8 cellular contexts compared by ENCODE assay signal in genomic region chr14:102304611-102305506, GRCh38. TPM values are rescaled to one million over a fixed set of nuclear protein-coding genes. Genes with fewer than 3 reads are reported as not detected.
DNase-seq lines count a peak whose midpoint lies in the region; ATAC-seq, FAIRE-seq and TF ChIP-seq lines count a peak whose summit lies in the region.

TSS of gene MOK (minus strand) at chr14:102305164. CDS start at chr14:102304968, 196 bp downstream.

- TF ChIP-seq POLR2A in thyroid gland (IDR thresholded peaks at IDR 0.05): peak in 1 of 2 donors; percentile 64

- H3K9me2 ChIP-seq in SU-DHL-6 (replicated peaks; ENCODE audit: insufficient read depth, low read length): no peaks in the 10 kb centered on the region

- peaks cover 4% of the 10 kb centered on the region for H3K27me3 Mint-ChIP-seq in activated naive CD8-positive, alpha-beta T cell treated with anti-CD3 and anti-CD28 coated beads, Interleukin-2, amount 50 U/mL, for 24 hours

- no peaks in the 10 kb centered on the region for H3K9me3 Mint-ChIP-seq in activated naive CD8-positive, alpha-beta T cell treated with anti-CD3 and anti-CD28 coated beads, Interleukin-2, amount 50 U/mL, for 24 hours

- H3K4me2 ChIP-seq in SU-DHL-6 (ENCODE audit: low read depth, low read length, poor library complexity, severe bottlenecking): peak within 1 kb of the TSS; percentile 74

- H3K36me3 ChIP-seq in SU-DHL-6 (ENCODE audit: low read length) (no peaks in the 10 kb centered on the region), cardiac muscle cell (no peaks in the 10 kb centered on the region), pancreas (no peaks in the 10 kb centered on the region), thyroid gland (no peaks in the 10 kb centered on the region)

- no peaks in the 10 kb centered on the region for H4K20me1 ChIP-seq in SU-DHL-6 (ENCODE audit: low read depth, low read length)

- H3K27ac ChIP-seq in SU-DHL-6 (ENCODE audit: low read depth, low read length) (no peak within 1 kb of the TSS), cardiac muscle cell (peak within 1 kb of the TSS; percentile 80), pancreas (peak within 1 kb of the TSS; percentile 83 to 92 (median 88)), thyroid gland (peak within 1 kb of the TSS; percentile 31 to 46 (median 37))

- DNase-seq in GM12864 (ENCODE audit: low read depth): peak; percentile 83
- peak; percentile 87 for DNase-seq in NCI-H1417 treated with DMSO at 0.1 percent for 48 hours (lab: John Stamatoyannopoulos, UW)
- DNase-seq in activated naive CD8-positive, alpha-beta T cell treated with anti-CD3 and anti-CD28 coated beads, Interleukin-2, amount 50 U/mL, for 24 hours: peak; percentile 98
- peak; percentile 97 to 98 for DNase-seq in cardiac muscle cell (ENCODE audit: low read depth in 1 of 2, low spot score in 1 of 2)
- peak; percentile 94 to 100 (median 98) for DNase-seq in pancreas
- peak; percentile 92 to 95 for DNase-seq in thyroid gland

- H3K27me3 ChIP-seq in SU-DHL-6 (ENCODE audit: low read length) (no peaks in the 10 kb centered on the region), cardiac muscle cell (no peaks in the 10 kb centered on the region), pancreas (no peaks in the 10 kb centered on the region), thyroid gland (no peaks in the 10 kb centered on the region)

- H3K9me3 ChIP-seq in SU-DHL-6 (ENCODE audit: insufficient read depth, low read length) (no peaks in the 10 kb centered on the region), cardiac muscle cell (ENCODE audit: low read depth) (no peaks in the 10 kb centered on the region), pancreas (no peaks in the 10 kb centered on the region), thyroid gland (no peaks in the 10 kb centered on the region)

- H3K4me3 ChIP-seq in GM12864 (ENCODE audit: low read depth, low read length) (peak within 1 kb of the TSS; percentile 57), SU-DHL-6 (ENCODE audit: insufficient read depth, low read length, poor library complexity, severe bottlenecking) (peak within 1 kb of the TSS; percentile 81), cardiac muscle cell (peak within 1 kb of the TSS; percentile 83), pancreas (peak within 1 kb of the TSS; percentile 62 to 88 (median 68)), thyroid gland (replicated peaks in 1 of 3) (peak within 1 kb of the TSS; percentile 29 to 87 (median 74))

- intact Hi-C loops in pancreas (cut with DNase I): no loop called here
- intact Hi-C loops in thyroid gland (cut with DNase I): no loop called here

- H3K4me3 Mint-ChIP-seq in activated naive CD8-positive, alpha-beta T cell treated with anti-CD3 and anti-CD28 coated beads, Interleukin-2, amount 50 U/mL, for 24 hours: peak within 1 kb of the TSS; percentile 91

- H3K4me1 ChIP-seq in cardiac muscle cell (ENCODE audit: low read depth): peaks cover 8% of the 10 kb centered on the region
- H3K4me1 ChIP-seq in pancreas: peaks cover 0 to 8% (median 4%) of the 10 kb centered on the region in 3 donors
- H3K4me1 ChIP-seq in thyroid gland: no peaks in the 10 kb centered on the region

- H3F3A ChIP-seq in SU-DHL-6 (ENCODE audit: insufficient read depth): no peaks in the 10 kb centered on the region

- H3K4me1 Mint-ChIP-seq in activated naive CD8-positive, alpha-beta T cell treated with anti-CD3 and anti-CD28 coated beads, Interleukin-2, amount 50 U/mL, for 24 hours: peaks cover 13% of the 10 kb centered on the region

- peaks cover 3% of the 10 kb centered on the region for H3K36me3 Mint-ChIP-seq in activated naive CD8-positive, alpha-beta T cell treated with anti-CD3 and anti-CD28 coated beads, Interleukin-2, amount 50 U/mL, for 24 hours (ENCODE audit: low read depth)

- no peak for FAIRE-seq in pancreas (lab: Jason Lieb, UNC)

- TF ChIP-seq CTCF in GM12864 (IDR thresholded peaks at IDR 0.05; ENCODE audit: low read depth, low read length, missing control alignments) (no peak), SU-DHL-6 (IDR thresholded peaks at IDR 0.05; ENCODE audit: insufficient read depth, low read length, poor library complexity, severe bottlenecking) (no peak), cardiac muscle cell (IDR thresholded peaks at IDR 0.05; ENCODE audit: low read depth, low read length) (no peak), pancreas (IDR thresholded peaks at IDR 0.05) (no peak), thyroid gland (IDR thresholded peaks at IDR 0.05) (no peak)

- WGBS in pancreas, 2 donors: 0 to 1% methylated on average over 48 to 53 of the region's 53 CpGs
- 0 to 1% methylated on average over 41 of the region's 53 CpGs for WGBS in thyroid gland, 2 donors

- H2AFZ ChIP-seq in SU-DHL-6 (ENCODE audit: low read depth, low read length, severe bottlenecking): peak within 1 kb of the TSS; percentile 98

- peak; percentile 97 for ATAC-seq in HG02798 (IDR thresholded peaks at IDR 0.05; ENCODE audit: poor library complexity, unreplicated experiment)
- ATAC-seq in activated naive CD8-positive, alpha-beta T cell treated with anti-CD3 and anti-CD28 coated beads, Interleukin-2, amount 50 U/mL, for 24 hours: peak; percentile 95
- ATAC-seq in pancreas: peak; percentile 97 to 99 (median 98)

- no peaks in the 10 kb centered on the region for H3K79me2 ChIP-seq in SU-DHL-6 (ENCODE audit: insufficient read depth, low read length)

- peak within 1 kb of the TSS; percentile 97 for H3K27ac Mint-ChIP-seq in activated naive CD8-positive, alpha-beta T cell treated with anti-CD3 and anti-CD28 coated beads, Interleukin-2, amount 50 U/mL, for 24 hours

- H3K9ac ChIP-seq in SU-DHL-6 (ENCODE audit: low read length): peak within 1 kb of the TSS; percentile 36

RNA-seq across cellular contexts. Expression of gene MOK, which starts in this region (rescaled TPM):
- total RNA-seq in cardiac muscle cell (29.7 and 31.7 TPM in 2 replicates), pancreas (10 to 100 TPM in 2 of 6 donors, 1 to 10 TPM in 4; 7.7 to 10.7 (median 8.6) TPM), thyroid gland (10 to 100 TPM; 38.6 to 57.7 (median 45.2) TPM)
- polyA plus RNA-seq in cardiac muscle cell (19.2 and 28.1 TPM in 2 replicates), pancreas (10 to 100 TPM; 24.9 to 35.9 TPM)
